In genomic region chr16:88700322-88700635, GRCh38 we compare ENCODE assay signal across 10 cellular contexts. TPM values are rescaled to one million over a fixed set of nuclear protein-coding genes. Genes with fewer than 3 reads are reported as not detected.
DNase-seq lines count a peak whose midpoint lies in the region; ATAC-seq and TF ChIP-seq lines count a peak whose summit lies in the region.
"Had no signal": no experiment of that assay in that cellular context is flagged by ENCODE, and none has a peak within 500 bp of the region (broad histone marks: within the 10 kb centered on the region; RNA-seq: fewer than 3 reads in every experiment).

No MANE protein-coding gene starts in this region.

- H3K4me1 Mint-ChIP-seq in activated T-cell treated with anti-CD3 and anti-CD28 coated beads, Interleukin-2, amount 50 U/mL, for 24 hours (ENCODE audit: low read depth), result peaks cover 71% of the 10 kb centered on the region
- H3K4me1 Mint-ChIP-seq in stimulated activated naive B cell treated with anti-CD40 and anti-IgM and Interleukin-4, amounts not matched to agents 10 μg/mL and 1 μg/mL and 100 μg/mL, for 72 hours, result peaks cover 49 to 72% of the 10 kb centered on the region in 2 donors

- H3K27me3 ChIP-seq in SU-DHL-6 (ENCODE audit: low read length) (no peaks in the 10 kb centered on the region), esophagus (ENCODE audit: control insufficient read depth in 1 of 2, insufficient read depth in 2 of 2, low read length in 2 of 2) (no peaks in the 10 kb centered on the region), suprapubic skin (no peaks in the 10 kb centered on the region)

- H3K9me2 ChIP-seq in SU-DHL-6 (replicated peaks; ENCODE audit: insufficient read depth, low read length), result no peaks in the 10 kb centered on the region

- peak overlapping the region; percentile 94 for H3K4me3 Mint-ChIP-seq in activated T-cell treated with anti-CD3 and anti-CD28 coated beads, Interleukin-2, amount 50 U/mL, for 24 hours
- H3K4me3 Mint-ChIP-seq in stimulated activated naive B cell treated with anti-CD40 and anti-IgM and Interleukin-4, amounts not matched to agents 10 μg/mL and 1 μg/mL and 100 μg/mL, for 72 hours, result peak overlapping the region; percentile 74 to 76

- TF ChIP-seq EP300 in suprapubic skin (IDR thresholded peaks at IDR 0.05), result no peak

- no peaks in the 10 kb centered on the region; the same call in 1 of the 2 replicates for H4K20me1 ChIP-seq in SU-DHL-6 (ENCODE audit: low read depth, low read length)

- H3K79me2 ChIP-seq in SU-DHL-6 (ENCODE audit: insufficient read depth, low read length), result no peaks in the 10 kb centered on the region

- peak overlapping the region; percentile 50 for H3K9ac ChIP-seq in SU-DHL-6 (ENCODE audit: low read length)
- H3K9ac ChIP-seq: GM23248 had no signal

- H3K4me3 ChIP-seq in SU-DHL-6 (ENCODE audit: insufficient read depth, low read length, poor library complexity, severe bottlenecking), result no peak overlapping the region
- H3K4me3 ChIP-seq in esophagus (ENCODE audit: low read depth in 1 of 2, low read length in 2 of 2), result no peak overlapping the region
- no peak overlapping the region for H3K4me3 ChIP-seq in suprapubic skin
- H3K4me3 ChIP-seq: GM23248 had no signal

- peak overlapping the region; percentile 52 for H3K4me2 ChIP-seq in SU-DHL-6 (ENCODE audit: low read depth, low read length, poor library complexity, severe bottlenecking)

- peaks cover 63% of the 10 kb centered on the region for H3K36me3 Mint-ChIP-seq in activated T-cell treated with anti-CD3 and anti-CD28 coated beads, Interleukin-2, amount 50 U/mL, for 24 hours (ENCODE audit: low read depth)
- peaks cover 27 to 29% of the 10 kb centered on the region in 2 donors for H3K36me3 Mint-ChIP-seq in stimulated activated naive B cell treated with anti-CD40 and anti-IgM and Interleukin-4, amounts not matched to agents 10 μg/mL and 1 μg/mL and 100 μg/mL, for 72 hours

- no peak for TF ChIP-seq POLR2A in suprapubic skin (IDR thresholded peaks at IDR 0.05)

- H3K27ac Mint-ChIP-seq in activated T-cell treated with anti-CD3 and anti-CD28 coated beads, Interleukin-2, amount 50 U/mL, for 24 hours, result peak overlapping the region; percentile 97
- H3K27ac Mint-ChIP-seq in stimulated activated naive B cell treated with anti-CD40 and anti-IgM and Interleukin-4, amounts not matched to agents 10 μg/mL and 1 μg/mL and 100 μg/mL, for 72 hours, result peak overlapping the region; percentile 95

- H3K36me3 ChIP-seq in SU-DHL-6 (ENCODE audit: low read length) (no peaks in the 10 kb centered on the region), esophagus (ENCODE audit: control insufficient read depth in 2 of 2, insufficient read depth in 2 of 2, low read length in 1 of 2) (peaks cover 0 to 23% of the 10 kb centered on the region in 2 donors), suprapubic skin (peaks cover 54% of the 10 kb centered on the region)

- H3K9me3 Mint-ChIP-seq in activated T-cell treated with anti-CD3 and anti-CD28 coated beads, Interleukin-2, amount 50 U/mL, for 24 hours, result no peaks in the 10 kb centered on the region
- no peaks in the 10 kb centered on the region for H3K9me3 Mint-ChIP-seq in stimulated activated naive B cell treated with anti-CD40 and anti-IgM and Interleukin-4, amounts not matched to agents 10 μg/mL and 1 μg/mL and 100 μg/mL, for 72 hours

- H3K27me3 Mint-ChIP-seq in activated T-cell treated with anti-CD3 and anti-CD28 coated beads, Interleukin-2, amount 50 U/mL, for 24 hours, result no peaks in the 10 kb centered on the region
- no peaks in the 10 kb centered on the region for H3K27me3 Mint-ChIP-seq in stimulated activated naive B cell treated with anti-CD40 and anti-IgM and Interleukin-4, amounts not matched to agents 10 μg/mL and 1 μg/mL and 100 μg/mL, for 72 hours

- 0 out of 2 replicates have a peak overlapping the region, but pooled peaks have one; percentile 22 for H3K27ac ChIP-seq in SU-DHL-6 (ENCODE audit: low read depth, low read length)
- H3K27ac ChIP-seq in esophagus (ENCODE audit: low read depth in 2 of 2, low read length in 1 of 2), result peak overlapping the region; percentile 25 to 60
- H3K27ac ChIP-seq in suprapubic skin, result no peak overlapping the region
- H3K27ac ChIP-seq: GM23248 had no signal

- peaks cover 3 to 9% of the 10 kb centered on the region in 2 donors for H3K4me1 ChIP-seq in esophagus (ENCODE audit: control insufficient read depth in 2 of 2, insufficient read depth in 2 of 2, low read length in 1 of 2)
- H3K4me1 ChIP-seq in suprapubic skin, result peaks cover 44% of the 10 kb centered on the region

- no peaks in the 10 kb centered on the region for H3F3A ChIP-seq in SU-DHL-6 (ENCODE audit: insufficient read depth)

- no peak overlapping the region for H2AFZ ChIP-seq in SU-DHL-6 (ENCODE audit: low read depth, low read length, severe bottlenecking)
- H2AFZ ChIP-seq: GM23248 had no signal

- no peak for TF ChIP-seq CTCF in SU-DHL-6 (IDR thresholded peaks at IDR 0.05; ENCODE audit: insufficient read depth, low read length, poor library complexity, severe bottlenecking)
- TF ChIP-seq CTCF in suprapubic skin (IDR thresholded peaks at IDR 0.05), result no peak

- WGBS in esophagus, 2 donors, result 68 to 70% methylated on average over 14 of the region's 14 CpGs
- WGBS in suprapubic skin, result 71% methylated on average over 7 of the region's 14 CpGs

- ATAC-seq in stimulated activated naive B cell treated with anti-CD40 and anti-IgM and Interleukin-4, amounts not matched to agents 10 μg/mL and 1 μg/mL and 100 μg/mL, for 72 hours (replicated peaks), result no peak
- no peak for ATAC-seq in GM18858 (IDR thresholded peaks at IDR 0.05; ENCODE audit: unreplicated experiment)

- DNase-seq in activated T-cell treated with anti-CD3 and anti-CD28 coated beads, Interleukin-2, amount 50 U/mL, for 24 hours, result no peak
- DNase-seq in activated T-cell treated with anti-CD3 and anti-CD28 coated beads for 4 hours (no peak), NCI-H1694 treated with DMSO at 0.1 percent for 48 hours (lab: John Stamatoyannopoulos, UW) (no peak), suprapubic skin (ENCODE audit: low spot score in 2 of 2) (no peak)
- DNase-seq in stimulated activated naive B cell treated with anti-CD40 and anti-IgM and Interleukin-4, amounts not matched to agents 10 μg/mL and 1 μg/mL and 100 μg/mL, for 72 hours, result no peak

- H3K9me3 ChIP-seq in SU-DHL-6 (ENCODE audit: insufficient read depth, low read length) (no peaks in the 10 kb centered on the region), esophagus (ENCODE audit: control insufficient read depth in 2 of 2, insufficient read depth in 1 of 2, low read depth in 1 of 2, low read length in 1 of 2) (peaks cover 0 to 2% of the 10 kb centered on the region in 2 donors), suprapubic skin (no peaks in the 10 kb centered on the region)

RNA-seq across cellular contexts. Expression of gene RNF166, which starts 5.9 kb away (rescaled TPM):
- polyA plus RNA-seq in esophagus, result 10 to 100 TPM in 1 of 2 donors, 1 to 10 TPM in 1; 5.2 to 11.7 TPM
- 10 to 100 TPM; 12.4 to 15.8 (median 14.6) TPM for total RNA-seq in suprapubic skin

RNA-seq across cellular contexts. Expression of gene CTU2, which starts 6.0 kb away (rescaled TPM):
- polyA plus RNA-seq in esophagus, result 10 to 100 TPM; 10.4 to 11.0 TPM
- 10 to 100 TPM in 2 of 4 donors, 1 to 10 TPM in 2; 7.8 to 17.8 (median 10.9) TPM for total RNA-seq in suprapubic skin

RNA-seq across cellular contexts. Expression of gene SNAI3, which starts 14.0 kb away (rescaled TPM):
- under 1 TPM; 0.24 to 0.28 TPM for polyA plus RNA-seq in esophagus
- under 1 TPM in 2 of 4 donors, not detected in 2; 0.40 to 0.44 TPM for total RNA-seq in suprapubic skin
- total RNA-seq: GM23248, RPMI7951 had no signal

RNA-seq across cellular contexts. Expression of gene MVD, which starts 37.4 kb away (rescaled TPM):
- 100 to 1,000 TPM in 1 of 2 donors, 10 to 100 TPM in 1; 92.5 to 149 TPM for polyA plus RNA-seq in esophagus
- 10 to 100 TPM; 18.9 to 77.6 (median 44.7) TPM for total RNA-seq in suprapubic skin

RNA-seq across cellular contexts. Expression of gene CYBA, which starts 49.4 kb away (rescaled TPM):
- 10 to 100 TPM; 58.5 to 67.8 TPM for polyA plus RNA-seq in esophagus
- 10 to 100 TPM; 22.4 to 39.1 (median 29.7) TPM for total RNA-seq in suprapubic skin
